ENCODE assay signal across 24 cellular contexts in the genomic region with DNA sequence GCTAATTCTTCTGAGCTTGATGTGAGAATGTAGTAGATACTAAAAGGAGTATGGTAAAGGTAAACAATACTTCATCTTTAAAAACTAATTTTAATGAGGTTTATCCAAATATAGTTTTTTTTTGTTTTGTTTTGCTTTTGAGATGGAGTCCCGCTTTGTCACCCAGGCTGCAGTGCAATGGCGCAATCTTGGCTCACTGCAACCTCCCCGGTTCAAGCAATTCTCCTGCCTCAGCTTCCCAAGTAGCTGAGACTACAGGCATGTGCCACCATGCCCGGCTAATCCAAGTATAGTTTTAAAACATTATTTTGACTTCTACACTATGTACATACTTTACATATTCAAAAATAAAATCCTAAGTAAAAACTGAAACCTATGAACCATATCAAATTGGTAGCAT.
"Had no signal": no experiment of that assay in that cellular context is flagged by ENCODE, and none has a peak within 500 bp of the region (broad histone marks: within the 10 kb centered on the region; RNA-seq: fewer than 3 reads in every experiment).

No MANE protein-coding gene starts in this region.

- H3K27me3 Mint-ChIP-seq: activated CD8-positive, alpha-beta T cell treated with anti-CD3 and anti-CD28 coated beads for 36 hours; activated naive CD8-positive, alpha-beta T cell treated with anti-CD3 and anti-CD28 coated beads, Interleukin-2, amount 10 ng/mL, durations not matched to agents 7 days and 5 days had no signal

- H3K27ac Mint-ChIP-seq: activated CD8-positive, alpha-beta T cell treated with anti-CD3 and anti-CD28 coated beads for 36 hours; activated naive CD8-positive, alpha-beta T cell treated with anti-CD3 and anti-CD28 coated beads, Interleukin-2, amount 10 ng/mL, durations not matched to agents 7 days and 5 days had no signal

- ATAC-seq: activated CD4-positive, CD25-positive, alpha-beta regulatory T cell treated with anti-CD3 and anti-CD28 coated beads, Interleukin-2, amount 50 U/mL, for 24 hours; activated CD8-positive, alpha-beta T cell treated with anti-CD3 and anti-CD28 coated beads for 36 hours; Panc1; Right ventricle myocardium inferior had no signal

- H3K9me3 ChIP-seq: adrenal gland had no signal

- DNase-seq: activated CD4-positive, alpha-beta T cell treated with anti-CD3 and anti-CD28 coated beads for 4 hours; activated CD8-positive, alpha-beta memory T cell treated with anti-CD3 and anti-CD28 coated beads, Interleukin-2, amount 50 U/mL, for 48 hours; activated CD8-positive, alpha-beta T cell treated with anti-CD3 and anti-CD28 coated beads for 36 hours; activated naive CD4-positive, alpha-beta T cell treated with anti-CD3 and anti-CD28 coated beads, Interleukin-2, amount 50 U/mL, for 16 hours; activated naive CD8-positive, alpha-beta T cell treated with anti-CD3 and anti-CD28 coated beads, Interleukin-2, amount 10 ng/mL, durations not matched to agents 7 days and 5 days; activated T-cell treated with anti-CD3 and anti-CD28 coated beads, Interleukin-2, amount 50 U/mL, for 1 hour; adrenal gland; anterior cingulate cortex; caudate nucleus; NCI-H1092; NCI-H1417; NCI-H1694; NCI-H2029; NCI-H2107; NCI-H2171 treated with DMSO at 0.1 percent for 48 hours; NCI-H226; NCI-H510A; NCI-H526 treated with DMSO at 0.1 percent for 48 hours; NCI-H82; RPMI8226 had no signal

- H3K27me3 ChIP-seq: adrenal gland had no signal

- H3K36me3 ChIP-seq: adrenal gland had no signal

- H3K4me3 ChIP-seq: adrenal gland, SK-N-MC had no signal

- H3K27ac ChIP-seq: SK-N-MC had no signal

- H3K4me3 Mint-ChIP-seq: activated CD8-positive, alpha-beta T cell treated with anti-CD3 and anti-CD28 coated beads for 36 hours; activated naive CD8-positive, alpha-beta T cell treated with anti-CD3 and anti-CD28 coated beads, Interleukin-2, amount 10 ng/mL, durations not matched to agents 7 days and 5 days had no signal
